Comparison of ENCODE assay signal across 28 cellular contexts in the genomic region with DNA sequence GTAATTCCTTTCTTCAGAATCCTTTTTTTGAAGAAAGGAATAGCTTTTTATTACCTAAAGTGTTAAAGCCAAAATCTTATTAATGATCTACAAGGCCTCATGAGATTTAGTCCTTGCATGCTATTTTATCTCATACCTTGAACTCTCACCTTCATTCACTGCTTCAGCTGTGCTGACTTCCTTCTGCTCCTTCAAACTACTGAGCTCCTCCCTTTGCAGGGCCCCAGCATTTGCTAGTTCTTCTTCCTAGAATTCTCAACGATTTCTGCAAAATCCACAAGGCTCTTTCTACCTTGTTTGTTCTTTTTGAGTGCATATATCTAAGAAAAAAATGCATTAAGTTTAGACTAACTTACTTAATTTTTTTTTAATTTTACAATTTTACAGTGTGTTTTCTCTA.
"Had no signal": no experiment of that assay in that cellular context is flagged by ENCODE, and none has a peak within 500 bp of the region (broad histone marks: within the 10 kb centered on the region; RNA-seq: fewer than 3 reads in every experiment).

No MANE protein-coding gene starts in this region.

- H3K36me3 ChIP-seq: ascending aorta, cardiac muscle cell, WERI-Rb-1 had no signal

- ATAC-seq: activated CD8-positive, alpha-beta memory T cell treated with anti-CD3 and anti-CD28 coated beads, Interleukin-2, amount 10 ng/mL, durations not matched to agents 7 days and 5 days; activated T-cell treated with anti-CD3 and anti-CD28 coated beads, Interleukin-2, amount 50 U/mL, for 72 hours; activated T-helper 17 cell treated with anti-CD3 and anti-CD28 coated beads, Interleukin-2, amount 50 U/mL, for 72 hours had no signal

- H3K27me3 Mint-ChIP-seq: activated CD4-positive, alpha-beta memory T cell treated with anti-CD3 and anti-CD28 coated beads, Interleukin-2, amount 10 ng/mL, durations not matched to agents 7 days and 5 days; activated CD8-positive, alpha-beta memory T cell treated with anti-CD3 and anti-CD28 coated beads, Interleukin-2, amount 10 ng/mL, durations not matched to agents 7 days and 5 days; activated naive CD4-positive, alpha-beta T cell treated with anti-CD3 and anti-CD28 coated beads, Interleukin-2, amount 50 U/mL, for 24 hours; activated naive CD8-positive, alpha-beta T cell treated with anti-CD3 and anti-CD28 coated beads, Interleukin-2, amount 10 ng/mL, durations not matched to agents 7 days and 5 days; activated T-helper 17 cell treated with anti-CD3 and anti-CD28 coated beads, Interleukin-2, amount 50 U/mL, for 72 hours; central memory CD8-positive, alpha-beta T cell had no signal

- DNase-seq: activated CD4-positive, alpha-beta memory T cell treated with anti-CD3 and anti-CD28 coated beads, Interleukin-2, amount 10 ng/mL, durations not matched to agents 7 days and 5 days; activated CD4-positive, alpha-beta T cell treated with anti-CD3 and anti-CD28 coated beads for 1 hour; activated CD4-positive, alpha-beta T cell treated with anti-CD3 and anti-CD28 coated beads for 48 hours; activated CD4-positive, CD25-positive, alpha-beta regulatory T cell; activated CD8-positive, alpha-beta memory T cell treated with anti-CD3 and anti-CD28 coated beads for 24 hours; activated CD8-positive, alpha-beta memory T cell treated with anti-CD3 and anti-CD28 coated beads, Interleukin-2, amount 10 ng/mL, durations not matched to agents 7 days and 5 days; activated gamma-delta T cell; activated naive CD4-positive, alpha-beta T cell treated with Interleukin-2 at 50 U/mL for 16 hours; activated naive CD8-positive, alpha-beta T cell treated with anti-CD3 and anti-CD28 coated beads, Interleukin-2, amount 10 ng/mL, durations not matched to agents 7 days and 5 days; activated T-cell treated with anti-CD3 and anti-CD28 coated beads, Interleukin-2, amount 50 U/mL, for 1 hour; activated T-cell treated with anti-CD3 and anti-CD28 coated beads, Interleukin-2, amount 50 U/mL, for 72 hours; amygdala; NCI-H1105; NCI-H1417 treated with DMSO at 0.1 percent for 48 hours; NCI-H1930; NCI-H2081 treated with DMSO at 0.1 percent for 48 hours; NCI-H345; NCI-H524 treated with DMSO at 0.1 percent for 48 hours; NCI-H748 treated with DMSO at 0.1 percent for 48 hours; Right ventricle myocardium superior; T1000; WERI-Rb-1 had no signal

- H3K4me2 ChIP-seq: KMS-11 had no signal

- H3K27ac ChIP-seq: ascending aorta, cardiac muscle cell, KMS-11, WERI-Rb-1 had no signal

- H3K27ac Mint-ChIP-seq: activated CD4-positive, alpha-beta memory T cell treated with anti-CD3 and anti-CD28 coated beads, Interleukin-2, amount 10 ng/mL, durations not matched to agents 7 days and 5 days; activated CD8-positive, alpha-beta memory T cell treated with anti-CD3 and anti-CD28 coated beads, Interleukin-2, amount 10 ng/mL, durations not matched to agents 7 days and 5 days; activated naive CD4-positive, alpha-beta T cell treated with anti-CD3 and anti-CD28 coated beads, Interleukin-2, amount 50 U/mL, for 24 hours; activated naive CD8-positive, alpha-beta T cell treated with anti-CD3 and anti-CD28 coated beads, Interleukin-2, amount 10 ng/mL, durations not matched to agents 7 days and 5 days; activated T-cell treated with anti-CD3 and anti-CD28 coated beads, Interleukin-2, amount 50 U/mL, for 72 hours; activated T-helper 17 cell treated with anti-CD3 and anti-CD28 coated beads, Interleukin-2, amount 50 U/mL, for 72 hours had no signal

- H3K9ac ChIP-seq: KMS-11 had no signal

- H3K36me3 Mint-ChIP-seq: activated CD8-positive, alpha-beta memory T cell treated with anti-CD3 and anti-CD28 coated beads, Interleukin-2, amount 10 ng/mL, durations not matched to agents 7 days and 5 days; activated naive CD4-positive, alpha-beta T cell treated with anti-CD3 and anti-CD28 coated beads, Interleukin-2, amount 50 U/mL, for 24 hours; activated naive CD8-positive, alpha-beta T cell treated with anti-CD3 and anti-CD28 coated beads, Interleukin-2, amount 10 ng/mL, durations not matched to agents 7 days and 5 days had no signal

- H3K4me1 ChIP-seq: ascending aorta had no signal

- H3K27me3 ChIP-seq: ascending aorta, cardiac muscle cell had no signal

- H3K9me3 Mint-ChIP-seq: activated CD4-positive, alpha-beta memory T cell treated with anti-CD3 and anti-CD28 coated beads, Interleukin-2, amount 10 ng/mL, durations not matched to agents 7 days and 5 days; activated naive CD8-positive, alpha-beta T cell treated with anti-CD3 and anti-CD28 coated beads, Interleukin-2, amount 10 ng/mL, durations not matched to agents 7 days and 5 days; activated T-helper 17 cell treated with anti-CD3 and anti-CD28 coated beads, Interleukin-2, amount 50 U/mL, for 72 hours had no signal

- H3K4me1 Mint-ChIP-seq: activated CD4-positive, alpha-beta memory T cell treated with anti-CD3 and anti-CD28 coated beads, Interleukin-2, amount 10 ng/mL, durations not matched to agents 7 days and 5 days; activated CD8-positive, alpha-beta memory T cell treated with anti-CD3 and anti-CD28 coated beads, Interleukin-2, amount 10 ng/mL, durations not matched to agents 7 days and 5 days; activated naive CD4-positive, alpha-beta T cell treated with anti-CD3 and anti-CD28 coated beads, Interleukin-2, amount 50 U/mL, for 24 hours; activated naive CD8-positive, alpha-beta T cell treated with anti-CD3 and anti-CD28 coated beads, Interleukin-2, amount 10 ng/mL, durations not matched to agents 7 days and 5 days; activated T-helper 17 cell treated with anti-CD3 and anti-CD28 coated beads, Interleukin-2, amount 50 U/mL, for 72 hours; central memory CD8-positive, alpha-beta T cell had no signal

- H3K9me3 ChIP-seq: ascending aorta had no signal

- H3K4me3 Mint-ChIP-seq: activated CD4-positive, alpha-beta memory T cell treated with anti-CD3 and anti-CD28 coated beads, Interleukin-2, amount 10 ng/mL, durations not matched to agents 7 days and 5 days; activated CD8-positive, alpha-beta memory T cell treated with anti-CD3 and anti-CD28 coated beads, Interleukin-2, amount 10 ng/mL, durations not matched to agents 7 days and 5 days; activated naive CD4-positive, alpha-beta T cell treated with anti-CD3 and anti-CD28 coated beads, Interleukin-2, amount 50 U/mL, for 24 hours; activated naive CD8-positive, alpha-beta T cell treated with anti-CD3 and anti-CD28 coated beads, Interleukin-2, amount 10 ng/mL, durations not matched to agents 7 days and 5 days; activated T-cell treated with anti-CD3 and anti-CD28 coated beads, Interleukin-2, amount 50 U/mL, for 72 hours; activated T-helper 17 cell treated with anti-CD3 and anti-CD28 coated beads, Interleukin-2, amount 50 U/mL, for 72 hours; central memory CD8-positive, alpha-beta T cell had no signal

- H3K4me3 ChIP-seq: ascending aorta, cardiac muscle cell had no signal
